In genomic region chr9:99967457-99967856, GRCh38 we compare ENCODE assay signal across 1 cellular context.
TF ChIP-seq lines count a peak whose summit lies in the region.

No MANE protein-coding gene starts in this region.

TF ChIP-seq in HCT116, 20 proteins besides CTCF, POLR2A, EP300 and RAD21 (continued from another document):
- no peak for TF ChIP-seq ZBTB33 (IDR thresholded peaks at IDR 0.05; ENCODE audit: extremely low read depth, insufficient replicate concordance, low read length)
- no peak for TF ChIP-seq CBX3 (IDR thresholded peaks at IDR 0.05; ENCODE audit: low read depth)
- TF ChIP-seq ATF3 (IDR thresholded peaks at IDR 0.05), result no peak
- TF ChIP-seq SIN3A (IDR thresholded peaks at IDR 0.05; ENCODE audit: low read depth), result no peak
- no peak for TF ChIP-seq EGR1 (IDR thresholded peaks at IDR 0.05; ENCODE audit: low read depth)
- TF ChIP-seq TCF7L2 (IDR thresholded peaks at IDR 0.05; ENCODE audit: borderline replicate concordance, extremely low read depth, insufficient read depth, insufficient read length), result no peak
- no peak for TF ChIP-seq ZFX (IDR thresholded peaks at IDR 0.05)
- TF ChIP-seq FOSL1 (IDR thresholded peaks at IDR 0.05; ENCODE audit: low read depth), result no peak
